Comparison of ENCODE assay signal across 5 cellular contexts in genomic region chr17:18144261-18144660, GRCh38.
"Had no signal": no experiment of that assay in that cellular context is flagged by ENCODE, and none has a peak within 500 bp of the region (broad histone marks: within the 10 kb centered on the region; RNA-seq: fewer than 3 reads in every experiment).

No MANE protein-coding gene starts in this region.

- H3K4me2 ChIP-seq: GM23338 had no signal

- H3K4me3 ChIP-seq: GM23338, K562 had no signal

- H3K4me3 Mint-ChIP-seq: GM23338, H9 had no signal

- DNase-seq: HCEC 1CT, IMR-90 had no signal

- H3K9me3 Mint-ChIP-seq: GM23338, H9 had no signal

- ATAC-seq: K562 had no signal

- H3K27ac Mint-ChIP-seq: GM23338 had no signal
